Comparison of ENCODE assay signal across 30 cellular contexts in genomic region chr6:7761047-7761446, GRCh38. TPM values are rescaled to one million over a fixed set of nuclear protein-coding genes. Genes with fewer than 3 reads are reported as not detected.
DNase-seq lines count a peak whose midpoint lies in the region; ATAC-seq, FAIRE-seq and TF ChIP-seq lines count a peak whose summit lies in the region.
"Had no signal": no experiment of that assay in that cellular context is flagged by ENCODE, and none has a peak within 500 bp of the region (broad histone marks: within the 10 kb centered on the region; RNA-seq: fewer than 3 reads in every experiment).

No MANE protein-coding gene starts in this region.

- H3K9me3 Mint-ChIP-seq in astrocyte (ENCODE audit: unreplicated experiment) = peaks cover 10% of the 10 kb centered on the region
- H3K9me3 Mint-ChIP-seq: activated CD4-positive, alpha-beta T cell treated with anti-CD3 and anti-CD28 coated beads, Interleukin-2, amount 10 ng/mL, durations not matched to agents 7 days and 5 days; dendritic cell treated with granulocyte-macrophage colony-stimulating factor and Interleukin-4, amounts not matched to agents 40 ng/mL and 50 ng/mL, for 4 days; GM23338; type B pancreatic cell had no signal

- no peaks in the 10 kb centered on the region for H3K27me3 Mint-ChIP-seq in astrocyte (ENCODE audit: low read depth, unreplicated experiment)
- H3K27me3 Mint-ChIP-seq: type B pancreatic cell had no signal

- ATAC-seq in HG02759 (IDR thresholded peaks at IDR 0.05; ENCODE audit: unreplicated experiment) = no peak
- no peak for ATAC-seq in lower lobe of right lung
- ATAC-seq: activated CD8-positive, alpha-beta memory T cell treated with anti-CD3 and anti-CD28 coated beads, Interleukin-2, amount 10 ng/mL, durations not matched to agents 7 days and 5 days; activated T-cell treated with anti-CD3 and anti-CD28 coated beads, Interleukin-2, amount 50 U/mL, for 72 hours; GM23338; Panc1; pancreas had no signal

- H4K20me1 ChIP-seq in GM23248 (ENCODE audit: insufficient read depth) (no peaks in the 10 kb centered on the region), astrocyte (ENCODE audit: insufficient read depth, low read length) (peaks cover 14% of the 10 kb centered on the region)

- no peaks in the 10 kb centered on the region for H3K9me2 ChIP-seq in GM23248 (ENCODE audit: insufficient read depth)

- H3K9ac ChIP-seq in GM23248 (no peak overlapping the region), astrocyte (ENCODE audit: low read length) (no peak overlapping the region)

- H3K4me2 ChIP-seq in GM23248 (ENCODE audit: unreplicated experiment) (no peak overlapping the region), astrocyte (ENCODE audit: low read length) (no peak overlapping the region)
- H3K4me2 ChIP-seq: GM23338 had no signal

- FAIRE-seq in astrocyte (lab: Jason Lieb, UNC) = no peak
- FAIRE-seq: D721Med, GM12892, pancreas had no signal

- H3K36me3 Mint-ChIP-seq in astrocyte (ENCODE audit: low read depth, unreplicated experiment) = peaks cover 7% of the 10 kb centered on the region
- H3K36me3 Mint-ChIP-seq: activated CD8-positive, alpha-beta memory T cell treated with anti-CD3 and anti-CD28 coated beads, Interleukin-2, amount 10 ng/mL, durations not matched to agents 7 days and 5 days; CD4-positive, CD25-positive, alpha-beta regulatory T cell; memory B cell; type B pancreatic cell had no signal

- H3K4me3 Mint-ChIP-seq in astrocyte (ENCODE audit: unreplicated experiment) = no peak overlapping the region
- H3K4me3 Mint-ChIP-seq: activated CD4-positive, alpha-beta T cell treated with anti-CD3 and anti-CD28 coated beads, Interleukin-2, amount 10 ng/mL, durations not matched to agents 7 days and 5 days; activated CD8-positive, alpha-beta memory T cell treated with anti-CD3 and anti-CD28 coated beads, Interleukin-2, amount 10 ng/mL, durations not matched to agents 7 days and 5 days; activated T-cell treated with anti-CD3 and anti-CD28 coated beads, Interleukin-2, amount 50 U/mL, for 72 hours; CD4-positive, CD25-positive, alpha-beta regulatory T cell; dendritic cell treated with granulocyte-macrophage colony-stimulating factor and Interleukin-4, amounts not matched to agents 40 ng/mL and 50 ng/mL, for 4 days; GM23338; memory B cell; neural crest cell; type B pancreatic cell had no signal

- DNase-seq in GM23248 (peak; percentile 81), astrocyte (ENCODE audit: low read depth) (peak; percentile 16), fibroblast of mammary gland (ENCODE audit: low read depth) (peak; percentile 72), stromal cell of bone marrow (ENCODE audit: low read depth) (peak; percentile 58), left ventricle myocardium inferior (no peak), lower lobe of right lung (no peak)
- DNase-seq: activated CD4-positive, alpha-beta T cell treated with anti-CD3 and anti-CD28 coated beads, Interleukin-2, amount 10 ng/mL, durations not matched to agents 7 days and 5 days; activated CD8-positive, alpha-beta memory T cell treated with anti-CD3 and anti-CD28 coated beads, Interleukin-2, amount 10 ng/mL, durations not matched to agents 7 days and 5 days; activated naive CD4-positive, alpha-beta T cell; activated T-cell treated with anti-CD3 and anti-CD28 coated beads, Interleukin-2, amount 50 U/mL, for 72 hours; caudate nucleus; CD4-positive, CD25-positive, alpha-beta regulatory T cell; foreskin melanocyte; NCI-H1105; NCI-H2029; NCI-H526 treated with DMSO at 0.1 percent for 48 hours; pancreas; SHP77 treated with DMSO at 0.1 percent for 48 hours; stimulated activated CD4-positive, alpha-beta T cell treated with anti-CD3 and anti-CD28 coated beads, Interleukin-4, amount 100 ng/mL, for 1 hour; substantia nigra had no signal

- no peak for TF ChIP-seq CTCF in astrocyte (IDR thresholded peaks at IDR 0.05; ENCODE audit: insufficient read depth, low read depth, low read length)
- TF ChIP-seq CTCF in fibroblast of mammary gland (conservative IDR thresholded peaks at IDR 0.05; ENCODE audit: control insufficient read depth, insufficient read depth, low read depth, low read length) = no peak
- no peak for TF ChIP-seq CTCF in left ventricle myocardium inferior (IDR thresholded peaks at IDR 0.05; ENCODE audit: borderline replicate concordance)
- TF ChIP-seq CTCF in lower lobe of right lung (IDR thresholded peaks at IDR 0.05) = no peak

- intact Hi-C loops in left ventricle myocardium inferior (cut with micrococcal nuclease) = no loop called here
- intact Hi-C loops in lower lobe of right lung (cut with DNase I) = no loop called here

- H3K4me1 ChIP-seq in GM23248 (ENCODE audit: insufficient read depth) (peaks cover 25% of the 10 kb centered on the region), astrocyte (ENCODE audit: insufficient read depth, low read length) (peaks cover 15% of the 10 kb centered on the region), left ventricle myocardium inferior (no peaks in the 10 kb centered on the region), lower lobe of right lung (no peaks in the 10 kb centered on the region)
- H3K4me1 ChIP-seq: pancreas, right atrium auricular region had no signal

- H3K4me1 Mint-ChIP-seq in astrocyte (ENCODE audit: low read depth, unreplicated experiment) = peaks cover 21% of the 10 kb centered on the region
- H3K4me1 Mint-ChIP-seq: activated CD4-positive, alpha-beta T cell treated with anti-CD3 and anti-CD28 coated beads, Interleukin-2, amount 10 ng/mL, durations not matched to agents 7 days and 5 days; activated CD8-positive, alpha-beta memory T cell treated with anti-CD3 and anti-CD28 coated beads, Interleukin-2, amount 10 ng/mL, durations not matched to agents 7 days and 5 days; CD4-positive, CD25-positive, alpha-beta regulatory T cell; GM23338; memory B cell had no signal

- H3K27ac ChIP-seq in GM23248 (no peak overlapping the region), astrocyte (ENCODE audit: low read depth, low read length) (no peak overlapping the region), left ventricle myocardium inferior (replicated peaks) (no peak overlapping the region), lower lobe of right lung (no peak overlapping the region)
- H3K27ac ChIP-seq: pancreas, right atrium auricular region had no signal

- H3K27ac Mint-ChIP-seq in astrocyte (ENCODE audit: unreplicated experiment) = no peak overlapping the region
- H3K27ac Mint-ChIP-seq: activated CD4-positive, alpha-beta T cell treated with anti-CD3 and anti-CD28 coated beads, Interleukin-2, amount 10 ng/mL, durations not matched to agents 7 days and 5 days; activated CD8-positive, alpha-beta memory T cell treated with anti-CD3 and anti-CD28 coated beads, Interleukin-2, amount 10 ng/mL, durations not matched to agents 7 days and 5 days; activated T-cell treated with anti-CD3 and anti-CD28 coated beads, Interleukin-2, amount 50 U/mL, for 72 hours; CD4-positive, CD25-positive, alpha-beta regulatory T cell; dendritic cell treated with granulocyte-macrophage colony-stimulating factor and Interleukin-4, amounts not matched to agents 40 ng/mL and 50 ng/mL, for 4 days; GM23338; memory B cell; type B pancreatic cell had no signal

- H3K4me3 ChIP-seq in GM23248 (no peak overlapping the region), astrocyte (ENCODE audit: insufficient read depth, low read depth, low read length) (no peak overlapping the region), fibroblast of mammary gland (ENCODE audit: control insufficient read depth, low read depth, low read length) (no peak overlapping the region), left ventricle myocardium inferior (no peak overlapping the region), lower lobe of right lung (no peak overlapping the region)
- H3K4me3 ChIP-seq: GM23338, pancreas, right atrium auricular region had no signal

- no peak overlapping the region for H2AFZ ChIP-seq in GM23248
- no peak overlapping the region for H2AFZ ChIP-seq in astrocyte (ENCODE audit: low read depth, low read length)
- H2AFZ ChIP-seq: GM23338 had no signal

- H3K79me2 ChIP-seq in GM23248 (ENCODE audit: insufficient read depth) (no peaks in the 10 kb centered on the region), astrocyte (ENCODE audit: insufficient read depth, low read length) (no peaks in the 10 kb centered on the region)

- WGBS in GM23248 (ENCODE audit: low coverage in 1 of 2, low lambda C conversion rate in 2 of 2, missing lambda C conversion rate in 2 of 2), 2 experiments = 94 to 98% methylated on average over 3 of the region's 3 CpGs

- no peaks in the 10 kb centered on the region for H3K9me3 ChIP-seq in GM23248 (ENCODE audit: low read depth)
- peaks cover 5% of the 10 kb centered on the region for H3K9me3 ChIP-seq in astrocyte (ENCODE audit: insufficient read depth, low read depth, low read length)
- peaks cover 8% of the 10 kb centered on the region for H3K9me3 ChIP-seq in left ventricle myocardium inferior (replicated peaks)
- no peaks in the 10 kb centered on the region for H3K9me3 ChIP-seq in lower lobe of right lung
- H3K9me3 ChIP-seq: pancreas, right atrium auricular region had no signal

- no peaks in the 10 kb centered on the region for H3K27me3 ChIP-seq in GM23248 (replicated peaks; ENCODE audit: insufficient read depth)
- H3K27me3 ChIP-seq in astrocyte (ENCODE audit: insufficient read depth, low read length) = peaks cover 24% of the 10 kb centered on the region
- H3K27me3 ChIP-seq in left ventricle myocardium inferior (ENCODE audit: low read depth) = peaks cover 15% of the 10 kb centered on the region
- no peaks in the 10 kb centered on the region for H3K27me3 ChIP-seq in lower lobe of right lung (ENCODE audit: low read depth)
- H3K27me3 ChIP-seq: pancreas, right atrium auricular region had no signal

- H3F3A ChIP-seq in GM23248 (ENCODE audit: insufficient read depth) = peaks cover 24% of the 10 kb centered on the region

- H3K36me3 ChIP-seq in GM23248 (ENCODE audit: low read depth) (no peaks in the 10 kb centered on the region), astrocyte (ENCODE audit: insufficient read depth, low read length) (no peaks in the 10 kb centered on the region), left ventricle myocardium inferior (no peaks in the 10 kb centered on the region), lower lobe of right lung (no peaks in the 10 kb centered on the region)
- H3K36me3 ChIP-seq: pancreas, right atrium auricular region had no signal

- in situ Hi-C loops in GM23248 (cut with MboI) = no loop called here

RNA-seq across cellular contexts. Expression of gene BMP6, which starts 35.1 kb away (rescaled TPM):
- total RNA-seq in GM23248 (2014; rRNA removed; shearing (Covaris generic)) = 4.6 and 10.3 TPM in 2 replicates
- polyA plus RNA-seq in GM23248 (2016; fragmentation: Nextera tagmentation; extraction: Ambion mirVana) = 1.3 and 2.0 TPM in 2 replicates
- total RNA-seq in astrocyte = 2.2 and 2.8 TPM in 2 replicates
- 5.2 TPM for total RNA-seq in left ventricle myocardium inferior
- 6.6 TPM for total RNA-seq in lower lobe of right lung
- total RNA-seq: activated CD4-positive, alpha-beta T cell treated with anti-CD3 and anti-CD28 coated beads, Interleukin-2, amount 10 ng/mL, durations not matched to agents 7 days and 5 days; activated CD8-positive, alpha-beta memory T cell treated with anti-CD3 and anti-CD28 coated beads, Interleukin-2, amount 10 ng/mL, durations not matched to agents 7 days and 5 days had no signal
- polyA plus RNA-seq: CD4-positive, CD25-positive, alpha-beta regulatory T cell had no signal

Comparison
In these comparisons a context has a peak if more than half of its experiments do, and no peak if none do; other contexts are left out.
1. DNase-seq: peak in GM23248 (single experiment), astrocyte (single experiment), fibroblast of mammary gland (single experiment) and stromal cell of bone marrow (single experiment); none in left ventricle myocardium inferior (single experiment) and lower lobe of right lung (single experiment).